Comparison of ENCODE assay signal across 8 cellular contexts in the genomic region with DNA sequence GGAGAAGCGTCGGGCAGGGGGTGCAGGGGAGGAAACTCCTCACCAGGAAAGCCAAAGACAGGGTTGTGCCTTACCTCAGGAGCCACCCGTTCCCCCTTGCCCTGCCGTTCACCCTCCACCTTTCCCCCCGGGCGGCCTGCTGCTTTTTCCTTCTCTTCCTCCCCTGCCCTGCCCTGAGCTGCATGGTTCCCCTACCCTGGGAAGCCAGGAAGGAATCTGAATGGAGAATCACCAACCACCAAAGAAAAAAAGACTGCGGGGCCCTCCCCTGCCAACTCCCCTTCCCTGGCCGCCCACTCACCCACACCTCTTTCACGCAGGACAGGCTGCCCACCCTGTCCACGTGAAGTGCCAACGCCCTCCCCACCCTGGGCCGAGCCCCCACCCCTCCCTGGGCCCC. TPM values are rescaled to one million over a fixed set of nuclear protein-coding genes. Genes with fewer than 3 reads are reported as not detected.
DNase-seq lines count a peak whose midpoint lies in the region; ATAC-seq and TF ChIP-seq lines count a peak whose summit lies in the region.

No MANE protein-coding gene starts in this region.

- H3K36me3 Mint-ChIP-seq in T-helper 1 cell treated with Interleukin-12 subunit alpha and Interleukin-12 subunit beta and Interleukin-4 antibody, amounts not matched to agents 30 μg/mL and 1 μg/mL, for 36 hours (ENCODE audit: low read depth), result peaks cover 27% of the 10 kb centered on the region

- H3K27me3 Mint-ChIP-seq in T-helper 1 cell treated with Interleukin-12 subunit alpha and Interleukin-12 subunit beta and Interleukin-4 antibody, amounts not matched to agents 30 μg/mL and 1 μg/mL, for 36 hours (ENCODE audit: low read depth), result peaks cover 4% of the 10 kb centered on the region

- ATAC-seq in GM18861 (IDR thresholded peaks at IDR 0.05; ENCODE audit: unreplicated experiment), result no peak

- no peaks in the 10 kb centered on the region for H3K9me3 Mint-ChIP-seq in T-helper 1 cell treated with Interleukin-12 subunit alpha and Interleukin-12 subunit beta and Interleukin-4 antibody, amounts not matched to agents 30 μg/mL and 1 μg/mL, for 36 hours

- H3K27ac Mint-ChIP-seq in T-helper 1 cell treated with Interleukin-12 subunit alpha and Interleukin-12 subunit beta and Interleukin-4 antibody, amounts not matched to agents 30 μg/mL and 1 μg/mL, for 36 hours, result peak overlapping the region; percentile 100

- H3K4me3 Mint-ChIP-seq in T-helper 1 cell treated with Interleukin-12 subunit alpha and Interleukin-12 subunit beta and Interleukin-4 antibody, amounts not matched to agents 30 μg/mL and 1 μg/mL, for 36 hours, result peak overlapping the region; percentile 98

- peak overlapping the region; percentile 65 to 72 for H3K4me3 ChIP-seq in foreskin fibroblast (ENCODE audit: low read depth in 1 of 2, low read length in 2 of 2)

- peaks cover 36% of the 10 kb centered on the region for H3K4me1 Mint-ChIP-seq in T-helper 1 cell treated with Interleukin-12 subunit alpha and Interleukin-12 subunit beta and Interleukin-4 antibody, amounts not matched to agents 30 μg/mL and 1 μg/mL, for 36 hours (ENCODE audit: low read depth)

- TF ChIP-seq CTCF in foreskin fibroblast (IDR thresholded peaks at IDR 0.05; ENCODE audit: low read depth, low read length) (no peak), GM10266 (IDR thresholded peaks at IDR 0.05; ENCODE audit: control insufficient read depth, insufficient read depth, low read depth, missing control alignments) (no peak)

- no peak for DNase-seq in T-helper 1 cell
- peak; percentile 36 for DNase-seq in activated CD8-positive, alpha-beta memory T cell treated with anti-CD3 and anti-CD28 coated beads, Interleukin-2, amount 50 U/mL, for 4 hours
- peak in 1 of 2 donors; percentile 27 for DNase-seq in foreskin fibroblast
- DNase-seq in renal cortical epithelial cell (ENCODE audit: low read depth), result peak; percentile 15
- DNase-seq in AML-193 (lab: John Stamatoyannopoulos, UW), result no peak
- no peak for DNase-seq in GM10266 (ENCODE audit: extremely low spot score)

RNA-seq across cellular contexts. Expression of gene NFX1, which starts 0.8 kb away (rescaled TPM):
- 16.3 and 34.8 TPM in 2 replicates for total RNA-seq in renal cortical epithelial cell

RNA-seq across cellular contexts. Expression of gene CHMP5, which starts 24.7 kb away (rescaled TPM):
- 161 and 196 TPM in 2 replicates for total RNA-seq in renal cortical epithelial cell

RNA-seq across cellular contexts. Expression of gene BAG1, which starts 25.0 kb away (rescaled TPM):
- total RNA-seq in renal cortical epithelial cell, result 14.4 and 50.9 TPM in 2 replicates

RNA-seq across cellular contexts. Expression of gene SPINK4, which starts 49.5 kb away (rescaled TPM):
- not detected in 2 replicates for total RNA-seq in renal cortical epithelial cell

Comparison
In these comparisons a context has a peak if more than half of its experiments do, and no peak if none do; other contexts are left out.
1. DNase-seq: peak in activated CD8-positive, alpha-beta memory T cell treated with anti-CD3 and anti-CD28 coated beads, Interleukin-2, amount 50 U/mL, for 4 hours (single experiment) and renal cortical epithelial cell (single experiment); none in T-helper 1 cell (0 of 5), AML-193 (0 of 2) and GM10266 (single experiment).